In the genomic region with DNA sequence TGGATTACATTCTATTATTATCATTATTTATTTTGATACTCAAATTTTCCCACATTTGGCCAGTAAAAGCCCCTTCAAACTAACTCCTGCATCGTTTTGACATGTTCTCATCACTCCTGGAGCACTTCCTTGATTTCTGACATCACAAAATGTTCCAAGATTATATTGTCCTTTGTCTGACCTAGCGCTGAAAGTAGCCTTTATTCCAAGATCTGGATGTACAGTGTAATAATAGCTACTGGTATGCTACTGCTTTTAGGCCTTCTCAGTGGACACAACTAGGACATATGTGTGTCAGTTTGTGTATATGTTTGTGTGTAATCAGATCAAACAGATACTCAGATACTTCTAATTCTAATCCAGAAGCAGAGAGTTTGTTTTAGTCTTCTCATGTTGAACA, we compare ENCODE assay signal across 34 cellular contexts.
"Had no signal": no experiment of that assay in that cellular context is flagged by ENCODE, and none has a peak within 500 bp of the region (broad histone marks: within the 10 kb centered on the region; RNA-seq: fewer than 3 reads in every experiment).

No MANE protein-coding gene starts in this region.

- H3K4me1 ChIP-seq: SJSA1 had no signal

- FAIRE-seq: RCC 7860, TTC549 had no signal

- H3K9me3 Mint-ChIP-seq: activated CD4-positive, alpha-beta T cell treated with anti-CD3 and anti-CD28 coated beads, Interleukin-2, amount 10 ng/mL, durations not matched to agents 24 days and 14 days; activated CD8-positive, alpha-beta T cell treated with anti-CD3 and anti-CD28 coated beads for 36 hours; activated naive CD8-positive, alpha-beta T cell treated with anti-CD3 and anti-CD28 coated beads for 36 hours; activated T-cell treated with anti-CD3 and anti-CD28 coated beads, Interleukin-2, amount 50 U/mL, for 72 hours; activated T-helper 17 cell treated with anti-CD3 and anti-CD28 coated beads, Interleukin-2, amount 50 U/mL, for 72 hours; central memory CD8-positive, alpha-beta T cell; T-helper 1 cell treated with Interleukin-12 subunit alpha and Interleukin-12 subunit beta and Interleukin-4 antibody, amounts not matched to agents 30 μg/mL and 1 μg/mL, for 36 hours; T-helper 2 cell treated with Interferon-gamma antibody and Interleukin-4, amounts not matched to agents 5 μg/mL and 100 μg/mL, for 36 hours had no signal

- ATAC-seq: activated CD8-positive, alpha-beta T cell treated with anti-CD3 and anti-CD28 coated beads for 36 hours; activated T-cell treated with anti-CD3 and anti-CD28 coated beads, Interleukin-2, amount 50 U/mL, for 72 hours; activated T-helper 17 cell treated with anti-CD3 and anti-CD28 coated beads, Interleukin-2, amount 50 U/mL, for 72 hours; PC-3 had no signal

- DNase-seq: activated CD4-positive, alpha-beta T cell treated with anti-CD3 and anti-CD28 coated beads, Interleukin-2, amount 10 ng/mL, durations not matched to agents 24 days and 14 days; activated CD4-positive, alpha-beta T cell treated with anti-CD3 and anti-CD28 coated beads, Interleukin-2, amount 50 U/mL, for 4 hours; activated CD8-positive, alpha-beta T cell treated with anti-CD3 and anti-CD28 coated beads for 36 hours; activated effector memory CD4-positive, alpha-beta T cell treated with anti-CD3 and anti-CD28 coated beads, Interleukin-2, amount 50 U/mL, for 16 hours; activated naive CD4-positive, alpha-beta T cell; activated naive CD4-positive, alpha-beta T cell treated with anti-CD3 and anti-CD28 coated beads, Interleukin-2, amount 50 U/mL, for 16 hours; activated naive CD8-positive, alpha-beta T cell treated with anti-CD3 and anti-CD28 coated beads for 36 hours; activated T-cell treated with anti-CD3 and anti-CD28 coated beads, Interleukin-2, amount 50 U/mL, for 1 hour; activated T-cell treated with anti-CD3 and anti-CD28 coated beads, Interleukin-2, amount 50 U/mL, for 72 hours; amniotic stem cell; aorta; brain microvascular endothelial cell; Kasumi-1; KG1; MG63; NCI-H1048; NCI-H1436 treated with DMSO at 0.1 percent for 48 hours; NCI-H1694 treated with DMSO at 0.1 percent for 48 hours; NCI-H2029; NCI-H510A; NCI-H526; NCI-H748 treated with DMSO at 0.1 percent for 48 hours; NK-92 treated with Interleukin-12 subunit alpha and Interleukin-12 subunit beta, amount 100 ng/mL, for 24 hours; PC-3; SHP77 treated with DMSO at 0.1 percent for 48 hours; SK-N-SH had no signal

- H3K4me1 Mint-ChIP-seq: activated CD4-positive, alpha-beta T cell treated with anti-CD3 and anti-CD28 coated beads, Interleukin-2, amount 10 ng/mL, durations not matched to agents 24 days and 14 days; activated naive CD8-positive, alpha-beta T cell treated with anti-CD3 and anti-CD28 coated beads for 36 hours; activated T-helper 17 cell treated with anti-CD3 and anti-CD28 coated beads, Interleukin-2, amount 50 U/mL, for 72 hours; central memory CD8-positive, alpha-beta T cell had no signal

- H3K27me3 Mint-ChIP-seq: activated CD4-positive, alpha-beta T cell treated with anti-CD3 and anti-CD28 coated beads, Interleukin-2, amount 10 ng/mL, durations not matched to agents 24 days and 14 days; activated CD8-positive, alpha-beta T cell treated with anti-CD3 and anti-CD28 coated beads for 36 hours; activated naive CD8-positive, alpha-beta T cell treated with anti-CD3 and anti-CD28 coated beads for 36 hours; activated T-helper 17 cell treated with anti-CD3 and anti-CD28 coated beads, Interleukin-2, amount 50 U/mL, for 72 hours; central memory CD8-positive, alpha-beta T cell had no signal

- H3K4me3 ChIP-seq: MG63, SJSA1 had no signal

- H3K36me3 ChIP-seq: brain microvascular endothelial cell, MG63, SJSA1 had no signal

- H3K4me3 Mint-ChIP-seq: activated CD4-positive, alpha-beta T cell treated with anti-CD3 and anti-CD28 coated beads, Interleukin-2, amount 10 ng/mL, durations not matched to agents 24 days and 14 days; activated CD8-positive, alpha-beta T cell treated with anti-CD3 and anti-CD28 coated beads for 36 hours; activated naive CD8-positive, alpha-beta T cell treated with anti-CD3 and anti-CD28 coated beads for 36 hours; activated T-cell treated with anti-CD3 and anti-CD28 coated beads, Interleukin-2, amount 50 U/mL, for 72 hours; activated T-helper 17 cell treated with anti-CD3 and anti-CD28 coated beads, Interleukin-2, amount 50 U/mL, for 72 hours; central memory CD8-positive, alpha-beta T cell; T-helper 1 cell treated with Interleukin-12 subunit alpha and Interleukin-12 subunit beta and Interleukin-4 antibody, amounts not matched to agents 30 μg/mL and 1 μg/mL, for 36 hours; T-helper 2 cell treated with Interferon-gamma antibody and Interleukin-4, amounts not matched to agents 5 μg/mL and 100 μg/mL, for 36 hours had no signal

- H3K9me3 ChIP-seq: MG63, SJSA1, SK-N-SH had no signal

- H3K27me3 ChIP-seq: brain microvascular endothelial cell, MG63, SJSA1 had no signal

- H3K27ac ChIP-seq: brain microvascular endothelial cell, RWPE1, SJSA1 had no signal

- H3K27ac Mint-ChIP-seq: activated CD4-positive, alpha-beta T cell treated with anti-CD3 and anti-CD28 coated beads, Interleukin-2, amount 10 ng/mL, durations not matched to agents 24 days and 14 days; activated CD8-positive, alpha-beta T cell treated with anti-CD3 and anti-CD28 coated beads for 36 hours; activated naive CD8-positive, alpha-beta T cell treated with anti-CD3 and anti-CD28 coated beads for 36 hours; activated T-cell treated with anti-CD3 and anti-CD28 coated beads, Interleukin-2, amount 50 U/mL, for 72 hours; activated T-helper 17 cell treated with anti-CD3 and anti-CD28 coated beads, Interleukin-2, amount 50 U/mL, for 72 hours; T-helper 1 cell treated with Interleukin-12 subunit alpha and Interleukin-12 subunit beta and Interleukin-4 antibody, amounts not matched to agents 30 μg/mL and 1 μg/mL, for 36 hours; T-helper 2 cell treated with Interferon-gamma antibody and Interleukin-4, amounts not matched to agents 5 μg/mL and 100 μg/mL, for 36 hours had no signal
